1 cellular context compared by ENCODE assay signal in genomic region chr2:223901854-223902253, GRCh38.
TF ChIP-seq lines count a peak whose summit lies in the region.

No MANE protein-coding gene starts in this region.

TF ChIP-seq in GM23338, 12 proteins besides CTCF, POLR2A, EP300 and RAD21 (continued from another document):
- TF ChIP-seq ZNF462 (CRISPR knock-in tag; IDR thresholded peaks at IDR 0.05) (no peak), ZNF114 (CRISPR knock-in tag; IDR thresholded peaks at IDR 0.05) (no peak), EZH2 (IDR thresholded peaks at IDR 0.05; ENCODE audit: low read depth, unreplicated experiment) (no peak), ETS1 (IDR thresholded peaks at IDR 0.05) (no peak)
